In genomic region chr22:40070701-40071100, GRCh38 we compare ENCODE assay signal across 17 cellular contexts.
DNase-seq lines count a peak whose midpoint lies in the region; ATAC-seq and TF ChIP-seq lines count a peak whose summit lies in the region.
"Had no signal": no experiment of that assay in that cellular context is flagged by ENCODE, and none has a peak within 500 bp of the region (broad histone marks: within the 10 kb centered on the region; RNA-seq: fewer than 3 reads in every experiment).

No MANE protein-coding gene starts in this region.

- TF ChIP-seq CTCF in natural killer cell (IDR thresholded peaks at IDR 0.05) (no peak), adrenal gland (IDR thresholded peaks at IDR 0.05) (no peak), esophagus squamous epithelium (IDR thresholded peaks at IDR 0.05) (no peak)

- in situ Hi-C loops in KBM-7 (cut with MboI; ENCODE audit: low pct_unique_long_range_greater_than_20kb, low sequenced_read_pairs): no loop called here

- H3K9me3 Mint-ChIP-seq in natural killer cell: no peaks in the 10 kb centered on the region
- no peaks in the 10 kb centered on the region for H3K9me3 Mint-ChIP-seq in natural killer cell treated with Interleukin-12 subunit alpha and Interleukin-12 subunit beta and Interleukin-15 and Interleukin-18, amount 100 ng/mL, for 72 hours
- no peaks in the 10 kb centered on the region for H3K9me3 Mint-ChIP-seq in activated T-helper 17 cell treated with anti-CD3 and anti-CD28 coated beads, Interleukin-2, amount 50 U/mL, for 72 hours
- H3K9me3 Mint-ChIP-seq: dendritic cell treated with granulocyte-macrophage colony-stimulating factor and Interleukin-4, amounts not matched to agents 40 ng/mL and 50 ng/mL, for 4 days; neural progenitor cell; T-helper 2 cell treated with Interferon-gamma antibody and Interleukin-4, amounts not matched to agents 5 μg/mL and 100 μg/mL, for 36 hours had no signal

- no peak overlapping the region for H3K27ac ChIP-seq in adrenal gland
- no peak overlapping the region for H3K27ac ChIP-seq in esophagus squamous epithelium
- H3K27ac ChIP-seq: neural progenitor cell had no signal

- H3K4me3 ChIP-seq in adrenal gland (no peak overlapping the region), esophagus squamous epithelium (no peak overlapping the region)
- H3K4me3 ChIP-seq: lung, neural progenitor cell had no signal

- no peaks in the 10 kb centered on the region for H3K36me3 Mint-ChIP-seq in natural killer cell
- H3K36me3 Mint-ChIP-seq in natural killer cell treated with Interleukin-12 subunit alpha and Interleukin-12 subunit beta and Interleukin-15 and Interleukin-18, amount 100 ng/mL, for 72 hours: no peaks in the 10 kb centered on the region
- no peaks in the 10 kb centered on the region for H3K36me3 Mint-ChIP-seq in activated T-helper 17 cell treated with anti-CD3 and anti-CD28 coated beads, Interleukin-2, amount 50 U/mL, for 72 hours (ENCODE audit: low read depth)
- H3K36me3 Mint-ChIP-seq: neural progenitor cell had no signal

- intact Hi-C loops in natural killer cell (cut with micrococcal nuclease): no loop called here
- intact Hi-C loops in adrenal gland (cut with DNase I): no loop called here
- intact Hi-C loops in esophagus squamous epithelium (cut with DNase I): no loop called here

- H3K4me1 ChIP-seq in adrenal gland (replicated peaks in 1 of 2) (peaks cover 4 to 10% of the 10 kb centered on the region in 2 donors), esophagus squamous epithelium (peaks cover 0 to 13% (median 0%) of the 10 kb centered on the region in 3 donors)

- peaks cover 58 to 74% of the 10 kb centered on the region in 2 donors for H3K4me1 Mint-ChIP-seq in natural killer cell
- H3K4me1 Mint-ChIP-seq in natural killer cell treated with Interleukin-12 subunit alpha and Interleukin-12 subunit beta and Interleukin-15 and Interleukin-18, amount 100 ng/mL, for 72 hours (ENCODE audit: low read depth in 2 of 2): peaks cover 33 to 47% of the 10 kb centered on the region in 2 donors
- H3K4me1 Mint-ChIP-seq in activated T-helper 17 cell treated with anti-CD3 and anti-CD28 coated beads, Interleukin-2, amount 50 U/mL, for 72 hours: peaks cover 34% of the 10 kb centered on the region

- peak in 2 of 3 donors; percentile 34 to 38 for ATAC-seq in natural killer cell
- ATAC-seq in natural killer cell treated with Interleukin-12 subunit alpha and Interleukin-12 subunit beta and Interleukin-15 and Interleukin-18, amount 100 ng/mL, for 72 hours: no peak
- ATAC-seq in activated T-helper 17 cell treated with anti-CD3 and anti-CD28 coated beads, Interleukin-2, amount 50 U/mL, for 72 hours (replicated peaks): peak; percentile 44

- no peak for DNase-seq in natural killer cell
- no peak for DNase-seq in natural killer cell treated with Interleukin-12 subunit alpha and Interleukin-12 subunit beta and Interleukin-15 and Interleukin-18, amount 100 ng/mL, for 72 hours (ENCODE audit: low spot score)
- DNase-seq in kidney tubule cell (ENCODE audit: low spot score): peak; percentile 12
- DNase-seq in adrenal gland: no peak
- no peak for DNase-seq in KBM-7
- DNase-seq in esophagus squamous epithelium (lab: John Stamatoyannopoulos, UW): no peak
- DNase-seq in AML-193 (lab: John Stamatoyannopoulos, UW): no peak
- DNase-seq: activated CD4-positive, alpha-beta T cell treated with anti-CD3 and anti-CD28 coated beads for 48 hours; activated T-cell treated with anti-CD3 and anti-CD28 coated beads, Interleukin-2, amount 50 U/mL, for 48 hours; amniotic stem cell; C1 segment of cervical spinal cord; NCI-H2029 treated with DMSO at 0.1 percent for 48 hours had no signal

- no peak overlapping the region for H3K27ac Mint-ChIP-seq in natural killer cell
- H3K27ac Mint-ChIP-seq in natural killer cell treated with Interleukin-12 subunit alpha and Interleukin-12 subunit beta and Interleukin-15 and Interleukin-18, amount 100 ng/mL, for 72 hours: no peak overlapping the region
- H3K27ac Mint-ChIP-seq in activated T-helper 17 cell treated with anti-CD3 and anti-CD28 coated beads, Interleukin-2, amount 50 U/mL, for 72 hours: no peak overlapping the region
- H3K27ac Mint-ChIP-seq: dendritic cell treated with granulocyte-macrophage colony-stimulating factor and Interleukin-4, amounts not matched to agents 40 ng/mL and 50 ng/mL, for 4 days; neural progenitor cell; T-helper 2 cell treated with Interferon-gamma antibody and Interleukin-4, amounts not matched to agents 5 μg/mL and 100 μg/mL, for 36 hours had no signal

- H3K36me3 ChIP-seq in adrenal gland (replicated peaks in 1 of 2): no peaks in the 10 kb centered on the region
- no peaks in the 10 kb centered on the region for H3K36me3 ChIP-seq in esophagus squamous epithelium
- H3K36me3 ChIP-seq: neural progenitor cell had no signal

- H3K27me3 Mint-ChIP-seq in natural killer cell (ENCODE audit: low read depth in 2 of 2): no peaks in the 10 kb centered on the region
- H3K27me3 Mint-ChIP-seq in natural killer cell treated with Interleukin-12 subunit alpha and Interleukin-12 subunit beta and Interleukin-15 and Interleukin-18, amount 100 ng/mL, for 72 hours: no peaks in the 10 kb centered on the region
- no peaks in the 10 kb centered on the region for H3K27me3 Mint-ChIP-seq in activated T-helper 17 cell treated with anti-CD3 and anti-CD28 coated beads, Interleukin-2, amount 50 U/mL, for 72 hours
- H3K27me3 Mint-ChIP-seq: dendritic cell treated with granulocyte-macrophage colony-stimulating factor and Interleukin-4, amounts not matched to agents 40 ng/mL and 50 ng/mL, for 4 days had no signal

- no peak overlapping the region for H3K4me3 Mint-ChIP-seq in natural killer cell
- H3K4me3 Mint-ChIP-seq in natural killer cell treated with Interleukin-12 subunit alpha and Interleukin-12 subunit beta and Interleukin-15 and Interleukin-18, amount 100 ng/mL, for 72 hours: no peak overlapping the region
- peak overlapping the region; percentile 1 for H3K4me3 Mint-ChIP-seq in activated T-helper 17 cell treated with anti-CD3 and anti-CD28 coated beads, Interleukin-2, amount 50 U/mL, for 72 hours
- H3K4me3 Mint-ChIP-seq: dendritic cell treated with granulocyte-macrophage colony-stimulating factor and Interleukin-4, amounts not matched to agents 40 ng/mL and 50 ng/mL, for 4 days; neural progenitor cell; T-helper 2 cell treated with Interferon-gamma antibody and Interleukin-4, amounts not matched to agents 5 μg/mL and 100 μg/mL, for 36 hours had no signal

- H3K27me3 ChIP-seq in adrenal gland: no peaks in the 10 kb centered on the region
- no peaks in the 10 kb centered on the region for H3K27me3 ChIP-seq in esophagus squamous epithelium
- H3K27me3 ChIP-seq: neural progenitor cell had no signal

- TF ChIP-seq POLR2A in adrenal gland (IDR thresholded peaks at IDR 0.05) (no peak), esophagus squamous epithelium (IDR thresholded peaks at IDR 0.05) (no peak)

- no peaks in the 10 kb centered on the region for H3K9me3 ChIP-seq in adrenal gland (replicated peaks in 1 of 3)
- no peaks in the 10 kb centered on the region for H3K9me3 ChIP-seq in esophagus squamous epithelium

Comparison
In these comparisons a context has a peak if more than half of its experiments do, and no peak if none do; other contexts are left out.
1. ATAC-seq: peak in natural killer cell (2 of 3) and activated T-helper 17 cell treated with anti-CD3 and anti-CD28 coated beads, Interleukin-2, amount 50 U/mL, for 72 hours (single experiment); none in natural killer cell treated with Interleukin-12 subunit alpha and Interleukin-12 subunit beta and Interleukin-15 and Interleukin-18, amount 100 ng/mL, for 72 hours (0 of 2).